Comparison of ENCODE assay signal across 9 cellular contexts in the genomic region with DNA sequence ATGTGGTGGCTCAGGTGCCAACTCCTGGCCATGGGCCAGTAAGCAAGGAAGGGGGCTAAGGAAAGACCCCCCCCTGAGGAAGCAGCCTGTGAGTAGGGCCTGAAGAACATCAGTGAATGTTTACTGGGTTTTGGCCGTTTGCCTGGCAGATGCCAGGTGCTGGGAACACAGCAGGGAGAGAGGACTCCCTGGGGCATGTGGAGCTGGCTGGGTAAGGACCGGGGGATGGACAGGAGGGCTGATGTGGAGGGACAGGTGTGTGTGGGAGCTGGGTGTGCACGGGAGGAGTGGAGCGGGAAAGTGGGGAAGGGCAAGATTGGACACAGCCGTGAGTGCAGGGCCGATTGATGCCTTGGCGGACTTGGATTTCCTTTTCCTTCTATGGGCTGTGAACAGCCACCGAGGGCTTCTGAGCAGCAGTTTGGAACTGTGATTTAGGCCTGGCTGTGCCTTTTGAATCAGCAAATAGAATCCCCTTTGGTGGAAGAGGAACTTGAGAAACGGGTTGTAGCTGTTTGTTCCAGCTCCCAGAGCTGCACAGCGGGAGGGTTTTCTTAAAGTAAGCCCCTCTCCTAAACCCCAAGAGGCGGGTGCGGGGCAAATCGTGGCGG. TPM values are rescaled to one million over a fixed set of nuclear protein-coding genes. Genes with fewer than 3 reads are reported as not detected.
DNase-seq lines count a peak whose midpoint lies in the region; ATAC-seq and TF ChIP-seq lines count a peak whose summit lies in the region.
"Had no signal": no experiment of that assay in that cellular context is flagged by ENCODE, and none has a peak within 500 bp of the region (broad histone marks: within the 10 kb centered on the region; RNA-seq: fewer than 3 reads in every experiment).

No MANE protein-coding gene starts in this region.

- no peak overlapping the region for H3K27ac Mint-ChIP-seq in activated CD8-positive, alpha-beta T cell treated with anti-CD3 and anti-CD28 coated beads, Interleukin-2, amount 10 ng/mL, durations not matched to agents 7 days and 5 days

- ATAC-seq in SK-N-SH treated with all-trans-retinoic acid at 6 μM for 48 hours (no peak), HG03521 (IDR thresholded peaks at IDR 0.05; ENCODE audit: unreplicated experiment) (no peak), GM21528 (IDR thresholded peaks at IDR 0.05; ENCODE audit: low FRiP score, unreplicated experiment) (no peak)
- no peak for ATAC-seq in activated CD8-positive, alpha-beta T cell treated with anti-CD3 and anti-CD28 coated beads, Interleukin-2, amount 10 ng/mL, durations not matched to agents 7 days and 5 days

- peak overlapping the region in 1 of 2 experiments; percentile 23; a peak in 1 of 4 replicates for H3K27ac ChIP-seq in SK-N-SH (ENCODE audit: low read depth in 2 of 2, low read length in 1 of 2)
- peak overlapping the region; percentile 24 for H3K27ac ChIP-seq in iPS-20b (ENCODE audit: low read length)
- H3K27ac ChIP-seq in uterus: peak overlapping the region; percentile 25 to 86

- no peak overlapping the region for H3K4me2 ChIP-seq in SK-N-SH

- peak in 1 of 2 experiments; percentile 32; a peak in 1 of 4 replicates for TF ChIP-seq EP300 in SK-N-SH (IDR thresholded peaks at IDR 0.05; ENCODE audit: borderline replicate concordance in 1 of 2, low read depth in 1 of 2, low read length in 1 of 2)

- no peaks in the 10 kb centered on the region for H3K4me1 Mint-ChIP-seq in activated CD8-positive, alpha-beta T cell treated with anti-CD3 and anti-CD28 coated beads, Interleukin-2, amount 10 ng/mL, durations not matched to agents 7 days and 5 days (ENCODE audit: low read depth)

- no peaks in the 10 kb centered on the region for H3K9me3 Mint-ChIP-seq in activated CD8-positive, alpha-beta T cell treated with anti-CD3 and anti-CD28 coated beads, Interleukin-2, amount 10 ng/mL, durations not matched to agents 7 days and 5 days (ENCODE audit: insufficient read depth)

- DNase-seq in SK-N-SH (peak; percentile 62), OCI-M1 (lab: John Stamatoyannopoulos, UW) (peak; percentile 23), uterus (no peak)
- no peak for DNase-seq in activated CD8-positive, alpha-beta T cell treated with anti-CD3 and anti-CD28 coated beads, Interleukin-2, amount 10 ng/mL, durations not matched to agents 7 days and 5 days
- DNase-seq: T-helper 9 cell had no signal

- CTCF ChIA-PET in SK-N-SH (lab: Yijun Ruan, JAX): interaction anchor here (2.5 to 7.1 kb wide), 2 partner anchors 25 to 73 kb away, joined by 10 to 69 read pairs; no protein-coding TSS in a partner anchor
- CTCF ChIA-PET in activated CD8-positive, alpha-beta T cell treated with anti-CD3 and anti-CD28 coated beads, Interleukin-2, amount 10 ng/mL, durations not matched to agents 7 days and 5 days (lab: Charles Lee): no interaction called here

- intact Hi-C loops in uterus (cut with DNase I; ENCODE audit: low total_unique reads): no loop called here

- H3K9ac ChIP-seq in SK-N-SH (no peak overlapping the region), iPS-20b (ENCODE audit: low read depth, low read length) (peak overlapping the region; percentile 58; the same call in 1 of the 2 replicates)

- no peaks in the 10 kb centered on the region for H4K20me1 ChIP-seq in SK-N-SH (ENCODE audit: insufficient read depth)

- H3K9me3 ChIP-seq in SK-N-SH (no peaks in the 10 kb centered on the region), iPS-20b (ENCODE audit: insufficient read depth, low read depth, low read length) (no peaks in the 10 kb centered on the region), uterus (no peaks in the 10 kb centered on the region)

- no peak for TF ChIP-seq POLR2A in uterus (IDR thresholded peaks at IDR 0.05)

- no peaks in the 10 kb centered on the region for H3K36me3 Mint-ChIP-seq in activated CD8-positive, alpha-beta T cell treated with anti-CD3 and anti-CD28 coated beads, Interleukin-2, amount 10 ng/mL, durations not matched to agents 7 days and 5 days (ENCODE audit: low read depth)

- H3K4me1 ChIP-seq in SK-N-SH (ENCODE audit: control insufficient read depth in 1 of 2, insufficient read depth in 2 of 2, low read depth in 1 of 2, low read length in 1 of 2) (peaks cover 0 to 32% of the 10 kb centered on the region in 2 experiments; a peak in 1 of 4 replicates), iPS-20b (ENCODE audit: insufficient read depth, low read length) (peaks cover 17% of the 10 kb centered on the region; the same call in 1 of the 2 replicates), uterus (peaks cover 0 to 6% of the 10 kb centered on the region in 2 donors)

- 72% methylated on average over 14 of the region's 14 CpGs for WGBS in SK-N-SH (ENCODE audit: low lambda C conversion rate)

- peaks cover 62% of the 10 kb centered on the region for H3K27me3 Mint-ChIP-seq in activated CD8-positive, alpha-beta T cell treated with anti-CD3 and anti-CD28 coated beads, Interleukin-2, amount 10 ng/mL, durations not matched to agents 7 days and 5 days (ENCODE audit: low read depth)

- POLR2A ChIA-PET in SK-N-SH (lab: Yijun Ruan, JAX): interaction anchor here (1.0 kb wide), 1 partner anchor 59 kb away, joined by 4 read pairs; no protein-coding TSS in a partner anchor
- POLR2A ChIA-PET in activated CD8-positive, alpha-beta T cell treated with anti-CD3 and anti-CD28 coated beads, Interleukin-2, amount 10 ng/mL, durations not matched to agents 7 days and 5 days (lab: Charles Lee): no interaction called here

- no peak for TF ChIP-seq CTCF in SK-N-SH (IDR thresholded peaks at IDR 0.05)
- no peak for TF ChIP-seq CTCF in uterus (IDR thresholded peaks at IDR 0.05)

- no peak overlapping the region for H2AFZ ChIP-seq in SK-N-SH (ENCODE audit: low read depth)

- H3K79me2 ChIP-seq in SK-N-SH (ENCODE audit: insufficient read depth): no peaks in the 10 kb centered on the region

- H3K27me3 ChIP-seq in SK-N-SH (ENCODE audit: insufficient read depth) (peaks cover 36% of the 10 kb centered on the region), iPS-20b (ENCODE audit: insufficient read depth, low read length) (peaks cover 44% of the 10 kb centered on the region), uterus (no peaks in the 10 kb centered on the region)

- no peak overlapping the region for H3K4me3 Mint-ChIP-seq in activated CD8-positive, alpha-beta T cell treated with anti-CD3 and anti-CD28 coated beads, Interleukin-2, amount 10 ng/mL, durations not matched to agents 7 days and 5 days

- TF ChIP-seq RAD21 in SK-N-SH (IDR thresholded peaks at IDR 0.05; ENCODE audit: low read length): no peak

- H3K4me3 ChIP-seq in SK-N-SH (ENCODE audit: low read depth in 2 of 2, low read length in 1 of 2) (no peak overlapping the region), iPS-20b (ENCODE audit: low read length) (peak overlapping the region; percentile 24), uterus (no peak overlapping the region)

- H3K9me2 ChIP-seq in SK-N-SH: no peaks in the 10 kb centered on the region

- no peaks in the 10 kb centered on the region for H3K36me3 ChIP-seq in SK-N-SH (replicated peaks in 1 of 2; ENCODE audit: control insufficient read depth in 1 of 2, insufficient read depth in 2 of 2, low read length in 1 of 2)
- H3K36me3 ChIP-seq in iPS-20b (ENCODE audit: insufficient read depth, low read depth, low read length): no peaks in the 10 kb centered on the region
- H3K36me3 ChIP-seq in uterus: no peaks in the 10 kb centered on the region

- H3F3A ChIP-seq in SK-N-SH (replicated peaks; ENCODE audit: insufficient read depth): peaks cover 4% of the 10 kb centered on the region

TF ChIP-seq in SK-N-SH, 30 proteins besides CTCF, POLR2A, EP300 and RAD21:
- TF ChIP-seq RCOR1 (IDR thresholded peaks at IDR 0.05; ENCODE audit: low read length) (no peak), SMC3 (IDR thresholded peaks at IDR 0.05; ENCODE audit: low read depth, low read length) (no peak), FOXJ3 (CRISPR knock-in tag; IDR thresholded peaks at IDR 0.05) (peak; percentile 61; the same call in 1 of the 2 replicates)
- TF ChIP-seq, protein P1, sequence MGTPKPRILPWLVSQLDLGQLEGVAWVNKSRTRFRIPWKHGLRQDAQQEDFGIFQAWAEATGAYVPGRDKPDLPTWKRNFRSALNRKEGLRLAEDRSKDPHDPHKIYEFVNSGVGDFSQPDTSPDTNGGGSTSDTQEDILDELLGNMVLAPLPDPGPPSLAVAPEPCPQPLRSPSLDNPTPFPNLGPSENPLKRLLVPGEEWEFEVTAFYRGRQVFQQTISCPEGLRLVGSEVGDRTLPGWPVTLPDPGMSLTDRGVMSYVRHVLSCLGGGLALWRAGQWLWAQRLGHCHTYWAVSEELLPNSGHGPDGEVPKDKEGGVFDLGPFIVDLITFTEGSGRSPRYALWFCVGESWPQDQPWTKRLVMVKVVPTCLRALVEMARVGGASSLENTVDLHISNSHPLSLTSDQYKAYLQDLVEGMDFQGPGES (IDR thresholded peaks at IDR 0.05; ENCODE audit: low read depth, low read length): no peak

TF ChIP-seq in SK-N-SH treated with all-trans-retinoic acid at 6 μM for 48 hours, 23 proteins besides CTCF, POLR2A, EP300 and RAD21 (continues in another document):
- TF ChIP-seq, protein P2, sequence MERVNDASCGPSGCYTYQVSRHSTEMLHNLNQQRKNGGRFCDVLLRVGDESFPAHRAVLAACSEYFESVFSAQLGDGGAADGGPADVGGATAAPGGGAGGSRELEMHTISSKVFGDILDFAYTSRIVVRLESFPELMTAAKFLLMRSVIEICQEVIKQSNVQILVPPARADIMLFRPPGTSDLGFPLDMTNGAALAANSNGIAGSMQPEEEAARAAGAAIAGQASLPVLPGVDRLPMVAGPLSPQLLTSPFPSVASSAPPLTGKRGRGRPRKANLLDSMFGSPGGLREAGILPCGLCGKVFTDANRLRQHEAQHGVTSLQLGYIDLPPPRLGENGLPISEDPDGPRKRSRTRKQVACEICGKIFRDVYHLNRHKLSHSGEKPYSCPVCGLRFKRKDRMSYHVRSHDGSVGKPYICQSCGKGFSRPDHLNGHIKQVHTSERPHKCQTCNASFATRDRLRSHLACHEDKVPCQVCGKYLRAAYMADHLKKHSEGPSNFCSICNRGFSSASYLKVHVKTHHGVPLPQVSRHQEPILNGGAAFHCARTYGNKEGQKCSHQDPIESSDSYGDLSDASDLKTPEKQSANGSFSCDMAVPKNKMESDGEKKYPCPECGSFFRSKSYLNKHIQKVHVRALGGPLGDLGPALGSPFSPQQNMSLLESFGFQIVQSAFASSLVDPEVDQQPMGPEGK (CRISPR knock-in tag; IDR thresholded peaks at IDR 0.05; ENCODE audit: borderline replicate concordance): no peak

RNA-seq across cellular contexts. Expression of a gene that starts 3.1 kb away (rescaled TPM):
- 0.15 and 0.28 TPM in 2 replicates for polyA plus RNA-seq in SK-N-SH (2012; rRNA removed)
- 0.04 and 0.06 TPM in 2 replicates for polyA plus RNA-seq in SK-N-SH (2012; cell fraction: cytosol; rRNA removed)
- 0.55 and 0.56 TPM in 2 replicates for polyA plus RNA-seq in SK-N-SH (2012; cell fraction: nucleus; rRNA removed)
- total RNA-seq in uterus: 10 to 100 TPM in 3 of 4 donors, 1 to 10 TPM in 1; 1.8 to 46.7 (median 24.4) TPM
- total RNA-seq in activated CD8-positive, alpha-beta T cell treated with anti-CD3 and anti-CD28 coated beads, Interleukin-2, amount 10 ng/mL, durations not matched to agents 7 days and 5 days: not detected

Comparison
In these comparisons a context has a peak if more than half of its experiments do, and no peak if none do; other contexts are left out.
1. DNase-seq: peak in SK-N-SH (single experiment) and OCI-M1 (single experiment); none in uterus (0 of 2) and activated CD8-positive, alpha-beta T cell treated with anti-CD3 and anti-CD28 coated beads, Interleukin-2, amount 10 ng/mL, durations not matched to agents 7 days and 5 days (single experiment).